Comparison of ENCODE assay signal across 21 cellular contexts in the genomic region with DNA sequence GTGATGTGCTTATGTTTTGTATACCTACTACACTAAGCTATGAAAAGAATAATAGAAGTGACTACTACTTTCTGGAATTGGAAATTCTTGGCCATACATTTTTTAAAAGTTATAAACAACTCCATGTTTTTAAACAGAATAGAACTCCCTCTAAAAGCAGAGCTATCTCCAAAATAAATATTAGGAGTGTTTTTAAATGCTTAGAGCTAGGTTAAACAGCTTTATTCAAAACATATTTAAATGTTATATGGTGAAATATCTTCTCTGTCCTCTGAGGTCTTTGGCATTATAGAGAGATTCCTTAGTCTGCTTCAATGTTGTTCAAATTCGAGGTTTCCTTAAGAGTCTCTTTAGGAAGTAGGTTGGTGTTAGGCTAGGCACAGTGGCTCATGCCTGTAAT.
"Had no signal": no experiment of that assay in that cellular context is flagged by ENCODE, and none has a peak within 500 bp of the region (broad histone marks: within the 10 kb centered on the region; RNA-seq: fewer than 3 reads in every experiment).

No MANE protein-coding gene starts in this region.

- H3K9me3 ChIP-seq: body of pancreas, colonic mucosa, esophagus squamous epithelium, prostate gland, SJSA1 had no signal

- H3K27ac Mint-ChIP-seq: natural killer cell treated with Interleukin-12 subunit alpha and Interleukin-12 subunit beta and Interleukin-15 and Interleukin-18, amount 100 ng/mL, for 72 hours; stimulated activated naive CD8-positive, alpha-beta T cell treated with anti-CD3 and anti-CD28 coated beads, Interleukin-15, Interleukin-2, amounts not matched to agents 100 ng/mL and 50 ng/mL, for 24 hours; type B pancreatic cell had no signal

- H3K4me1 ChIP-seq: body of pancreas, colonic mucosa, esophagus squamous epithelium, prostate gland, SJSA1 had no signal

- H3K27me3 ChIP-seq: body of pancreas, colonic mucosa, esophagus squamous epithelium, SJSA1 had no signal

- H3K27ac ChIP-seq: body of pancreas, colonic mucosa, esophagus squamous epithelium, prostate gland, SJSA1, skin epidermis had no signal

- H3K9me3 Mint-ChIP-seq: activated T-cell treated with anti-CD3 and anti-CD28 coated beads, Interleukin-2, amount 50 U/mL, for 4 hours; natural killer cell treated with Interleukin-12 subunit alpha and Interleukin-12 subunit beta and Interleukin-15 and Interleukin-18, amount 100 ng/mL, for 72 hours; stimulated activated naive CD8-positive, alpha-beta T cell treated with anti-CD3 and anti-CD28 coated beads, Interleukin-15, Interleukin-2, amounts not matched to agents 100 ng/mL and 50 ng/mL, for 24 hours; type B pancreatic cell had no signal

- H3K4me3 Mint-ChIP-seq: activated T-cell treated with anti-CD3 and anti-CD28 coated beads, Interleukin-2, amount 50 U/mL, for 4 hours; natural killer cell treated with Interleukin-12 subunit alpha and Interleukin-12 subunit beta and Interleukin-15 and Interleukin-18, amount 100 ng/mL, for 72 hours; stimulated activated naive CD8-positive, alpha-beta T cell treated with anti-CD3 and anti-CD28 coated beads, Interleukin-15, Interleukin-2, amounts not matched to agents 100 ng/mL and 50 ng/mL, for 24 hours; type B pancreatic cell had no signal

- DNase-seq: activated T-cell treated with anti-CD3 and anti-CD28 coated beads, Interleukin-2, amount 50 U/mL, for 4 hours; amniotic stem cell; body of pancreas; caudate nucleus; colonic mucosa; esophagus squamous epithelium; foreskin fibroblast; glutamatergic neuron; kidney glomerular epithelial cell; mesenchymal stem cell; occipital lobe; right cardiac atrium; stimulated activated CD4-positive, alpha-beta T cell treated with anti-CD3 and anti-CD28 coated beads, Interleukin-15, amount 100 ng/mL, for 24 hours; stimulated activated CD4-positive, alpha-beta T cell treated with anti-CD3 and anti-CD28 coated beads, Interleukin-4, amount 100 ng/mL, for 1 hour; SW 1271 had no signal

- H3K27me3 Mint-ChIP-seq: natural killer cell treated with Interleukin-12 subunit alpha and Interleukin-12 subunit beta and Interleukin-15 and Interleukin-18, amount 100 ng/mL, for 72 hours; stimulated activated naive CD8-positive, alpha-beta T cell treated with anti-CD3 and anti-CD28 coated beads, Interleukin-15, Interleukin-2, amounts not matched to agents 100 ng/mL and 50 ng/mL, for 24 hours; type B pancreatic cell had no signal

- H3K4me3 ChIP-seq: body of pancreas, colonic mucosa, esophagus squamous epithelium, prostate gland, SJSA1, skin epidermis had no signal

- ATAC-seq: activated T-cell treated with anti-CD3 and anti-CD28 coated beads, Interleukin-2, amount 50 U/mL, for 4 hours; body of pancreas; natural killer cell treated with Interleukin-12 subunit alpha and Interleukin-12 subunit beta and Interleukin-15 and Interleukin-18, amount 100 ng/mL, for 72 hours; right cardiac atrium had no signal
